In the genomic region with DNA sequence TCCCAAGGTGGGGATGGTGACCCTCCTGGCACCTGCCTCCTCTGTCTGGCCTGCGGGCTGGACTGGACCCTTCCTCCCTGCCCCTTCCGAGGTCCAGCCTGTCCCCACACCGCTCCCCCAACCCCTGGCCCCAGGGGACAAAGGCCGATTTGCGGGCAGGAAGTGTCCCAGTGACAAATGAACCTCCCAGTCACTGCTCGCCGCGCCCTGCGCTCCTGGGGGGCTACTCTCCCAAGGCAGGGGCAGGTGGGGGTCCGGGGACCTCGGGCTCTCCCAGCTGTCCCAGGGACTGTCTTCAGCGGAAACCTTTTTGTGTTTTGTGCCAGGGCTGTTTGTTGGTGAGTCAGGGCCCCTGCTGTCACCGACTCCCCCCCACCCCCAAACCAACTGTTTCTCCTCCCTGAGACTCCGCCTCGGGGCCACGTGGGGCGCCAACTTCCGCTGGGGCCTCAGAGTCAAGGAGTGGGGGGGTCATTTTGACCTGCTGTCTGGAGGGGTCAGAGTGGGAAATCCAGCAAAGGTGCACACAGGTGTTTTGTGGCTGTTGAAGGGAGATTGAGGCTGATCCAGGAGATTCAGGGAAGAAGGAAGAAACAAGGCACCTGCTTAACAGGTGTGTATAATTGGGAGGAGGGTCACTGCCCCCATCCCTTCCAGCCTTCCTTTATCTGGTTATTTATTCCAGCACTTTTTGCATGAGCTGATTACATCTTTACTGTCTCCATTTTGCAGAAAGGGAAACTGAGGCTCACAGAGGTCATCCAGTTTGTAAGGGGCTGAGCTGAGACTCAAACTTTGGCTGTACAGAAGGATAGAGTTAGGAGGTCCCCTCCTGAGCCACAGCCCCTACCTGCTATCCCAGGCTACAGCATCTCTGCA, we compare ENCODE assay signal across 8 cellular contexts. TPM values are rescaled to one million over a fixed set of nuclear protein-coding genes. Genes with fewer than 3 reads are reported as not detected.
DNase-seq lines count a peak whose midpoint lies in the region; ATAC-seq, FAIRE-seq and TF ChIP-seq lines count a peak whose summit lies in the region.

No MANE protein-coding gene starts in this region.

- 0 out of 3 replicates have a peak, but pooled peaks of 1 of the 2 experiments have one; percentile 1 for TF ChIP-seq POLR2A in H1 (IDR thresholded peaks at IDR 0.05; ENCODE audit: control extremely low read depth in 1 of 2, low read depth in 2 of 2, low read length in 2 of 2)

- peak overlapping the region; percentile 32 for H4K5ac ChIP-seq in H1 (ENCODE audit: insufficient read length, low read depth, low read length)

- no peaks in the 10 kb centered on the region for H3K9me3 ChIP-seq in H1 (ENCODE audit: insufficient read depth in 2 of 2, low read depth in 1 of 2, low read length in 1 of 2)
- no peaks in the 10 kb centered on the region for H3K9me3 ChIP-seq in mucosa of rectum (ENCODE audit: control insufficient read depth in 2 of 2, low read length in 2 of 2)

- no peak overlapping the region; the same call in 1 of the 2 replicates for H3K18ac ChIP-seq in H1 (ENCODE audit: extremely low read depth, low read length)

- peak overlapping the region; percentile 49 for H3K56ac ChIP-seq in H1 (replicated peaks; ENCODE audit: insufficient read length, low read depth, low read length)

- H2BK12ac ChIP-seq in H1 (ENCODE audit: low read depth, low read length) = no peak overlapping the region

- H3K4me1 Mint-ChIP-seq in activated CD8-positive, alpha-beta T cell treated with anti-CD3 and anti-CD28 coated beads, Interleukin-2, amount 10 ng/mL, durations not matched to agents 7 days and 5 days (ENCODE audit: low read depth) = peaks cover 25% of the 10 kb centered on the region

- H3K79me1 ChIP-seq in H1 (ENCODE audit: low read depth, low read length) = no peaks in the 10 kb centered on the region

- peak overlapping the region; percentile 88; the same call in 1 of the 2 replicates for H2AK5ac ChIP-seq in H1 (ENCODE audit: low read depth, low read length)

- peaks cover 11% of the 10 kb centered on the region for H3K23me2 ChIP-seq in H1 (ENCODE audit: low read depth, low read length)

- H3K36me3 ChIP-seq in H1 (ENCODE audit: control insufficient read depth in 2 of 4, insufficient read depth in 4 of 4, low read length in 3 of 4) (no peaks in the 10 kb centered on the region), mucosa of rectum (ENCODE audit: control insufficient read depth in 2 of 2, insufficient read depth in 2 of 2, low read length in 2 of 2) (peaks cover 3 to 4% of the 10 kb centered on the region in 2 donors)

- no peak for TF ChIP-seq EP300 in H1 (IDR thresholded peaks at IDR 0.05; ENCODE audit: borderline replicate concordance in 1 of 2, low read depth in 2 of 2, low read length in 2 of 2)

- H3K27me3 Mint-ChIP-seq in activated CD8-positive, alpha-beta T cell treated with anti-CD3 and anti-CD28 coated beads, Interleukin-2, amount 10 ng/mL, durations not matched to agents 7 days and 5 days (ENCODE audit: low read depth) = peaks cover 4% of the 10 kb centered on the region

- H3K14ac ChIP-seq in H1 (ENCODE audit: insufficient read length) = no peak overlapping the region

- H3K27me3 ChIP-seq in H1 (replicated peaks in 1 of 4; ENCODE audit: control insufficient read depth in 3 of 4, extremely low read depth in 1 of 4, insufficient read depth in 3 of 4, low read length in 3 of 4) (0 out of 7 replicates have a peak, but pooled peaks cover 0 to 2% (median 0%) of the 10 kb centered on the region in 4 experiments), mucosa of rectum (ENCODE audit: control insufficient read depth in 2 of 2, insufficient read depth in 2 of 2, low read length in 2 of 2) (no peaks in the 10 kb centered on the region)

- H2BK5ac ChIP-seq in H1 (ENCODE audit: low read depth, low read length) = no peak overlapping the region

- H3K4me1 ChIP-seq in H1 (replicated peaks in 1 of 4; ENCODE audit: control insufficient read depth in 3 of 4, insufficient read depth in 4 of 4, low read length in 3 of 4) = peaks cover 0 to 13% (median 7%) of the 10 kb centered on the region in 4 experiments; a peak in 5 of 7 replicates
- H3K4me1 ChIP-seq in mucosa of rectum (ENCODE audit: control insufficient read depth in 2 of 2, insufficient read depth in 2 of 2, low read length in 2 of 2) = peaks cover 9 to 36% of the 10 kb centered on the region in 2 donors

- H3K9ac ChIP-seq in H1 (replicated peaks in 1 of 4; ENCODE audit: extremely low read depth in 1 of 4, low read depth in 3 of 4, low read length in 3 of 4) (0 out of 7 replicates have a peak overlapping the region, but pooled peaks of 1 of the 4 experiments have one; percentile 6), mucosa of rectum (ENCODE audit: low read depth in 1 of 2, low read length in 2 of 2) (peak overlapping the region; percentile 80 to 89)

- H3K4me3 ChIP-seq in H1 (ENCODE audit: extremely low read depth in 1 of 4, insufficient read depth in 2 of 4, low read depth in 3 of 4, low read length in 4 of 4) (peak overlapping the region; percentile 55 to 85 (median 62)), mucosa of rectum (ENCODE audit: low read length in 2 of 2) (peak overlapping the region; percentile 87 to 95)

- DNase-seq in AG08395 (ENCODE audit: low spot score) (peak; percentile 76), GM19240 (ENCODE audit: insufficient read length, low spot score) (peak; percentile 80), NCI-H1694 treated with DMSO at 0.1 percent for 48 hours (lab: John Stamatoyannopoulos, UW) (peak; percentile 42), H1 (ENCODE audit: low read depth in 1 of 2, low spot score in 2 of 2) (peak in 1 of 2 experiments; percentile 66), NCI-H446 treated with DMSO at 0.1 percent for 48 hours (lab: John Stamatoyannopoulos, UW) (no peak)
- DNase-seq in activated CD8-positive, alpha-beta T cell treated with anti-CD3 and anti-CD28 coated beads, Interleukin-2, amount 10 ng/mL, durations not matched to agents 7 days and 5 days = peak; percentile 80
- DNase-seq in stimulated activated CD8-positive, alpha-beta memory T cell treated with anti-CD3 and anti-CD28 coated beads, Interleukin-7, amount 100 ng/mL, for 24 hours (ENCODE audit: low read depth) = peak; percentile 47

- TF ChIP-seq RAD21 in H1 (IDR thresholded peaks at IDR 0.05 in 1 of 2, conservative IDR thresholded peaks at IDR 0.05 in 1 of 2; ENCODE audit: low read depth in 2 of 2, low read length in 2 of 2) = no peak

- no peak overlapping the region; the same call in 1 of the 2 replicates for H2AFZ ChIP-seq in H1 (ENCODE audit: low read length)

- H3K27ac Mint-ChIP-seq in activated CD8-positive, alpha-beta T cell treated with anti-CD3 and anti-CD28 coated beads, Interleukin-2, amount 10 ng/mL, durations not matched to agents 7 days and 5 days = peak overlapping the region; percentile 81

- peak overlapping the region; percentile 79 to 91 for H3K4me2 ChIP-seq in H1 (ENCODE audit: insufficient read depth in 1 of 2, low read depth in 2 of 2, low read length in 2 of 2)

- H3K9me3 Mint-ChIP-seq in activated CD8-positive, alpha-beta T cell treated with anti-CD3 and anti-CD28 coated beads, Interleukin-2, amount 10 ng/mL, durations not matched to agents 7 days and 5 days (ENCODE audit: insufficient read depth) = no peaks in the 10 kb centered on the region

- no peak overlapping the region for H4K8ac ChIP-seq in H1 (ENCODE audit: extremely low read depth, insufficient read depth, low read length)

- H3K4me3 Mint-ChIP-seq in activated CD8-positive, alpha-beta T cell treated with anti-CD3 and anti-CD28 coated beads, Interleukin-2, amount 10 ng/mL, durations not matched to agents 7 days and 5 days = peak overlapping the region; percentile 77

- peaks cover 14% of the 10 kb centered on the region for H3K36me3 Mint-ChIP-seq in activated CD8-positive, alpha-beta T cell treated with anti-CD3 and anti-CD28 coated beads, Interleukin-2, amount 10 ng/mL, durations not matched to agents 7 days and 5 days (ENCODE audit: low read depth)

- no peak overlapping the region for H4K91ac ChIP-seq in H1 (replicated peaks; ENCODE audit: insufficient read length, low read length)

- TF ChIP-seq CTCF in H1 (IDR thresholded peaks at IDR 0.05; ENCODE audit: control extremely low read depth in 1 of 3, insufficient read depth in 1 of 3, low read depth in 1 of 3, low read length in 3 of 3) = peak in 2 of 3 experiments; percentile 4 to 7; a peak in 2 of 4 replicates

- H2BK120ac ChIP-seq in H1 (replicated peaks; ENCODE audit: low read depth, low read length) = no peak overlapping the region

- no peak overlapping the region for H3K4ac ChIP-seq in H1 (replicated peaks; ENCODE audit: insufficient read length, low read depth, low read length)

- POLR2A ChIA-PET in activated CD8-positive, alpha-beta T cell treated with anti-CD3 and anti-CD28 coated beads, Interleukin-2, amount 10 ng/mL, durations not matched to agents 7 days and 5 days (lab: Charles Lee) = interaction anchor here (1.7 to 1.9 kb wide), 2 partner anchors 13 to 60 kb away, joined by 6 to 9 read pairs; partner anchors contain the start of gene JUND
- POLR2A ChIA-PET in H1 (lab: Charles Lee; ENCODE audit: partially characterized antibody) = interaction anchor here (0.9 to 20.2 kb wide), 10 partner anchors 11 to 77 kb away, joined by 3 to 224 read pairs (median 5); partner anchors contain the start of genes IQCN, JUND, LSM4 and SSBP4

- H3K79me2 ChIP-seq in H1 (ENCODE audit: control insufficient read depth in 1 of 2, insufficient read depth in 2 of 2, low read length in 2 of 2) = peaks cover 0 to 4% of the 10 kb centered on the region in 2 experiments; a peak in 1 of 4 replicates

- H3K27ac ChIP-seq in H1 (ENCODE audit: low read depth, low read length) (no peak overlapping the region), mucosa of rectum (ENCODE audit: low read depth in 2 of 2, low read length in 2 of 2) (peak overlapping the region; percentile 88 to 89)

- no peak overlapping the region for H2BK15ac ChIP-seq in H1 (ENCODE audit: low read length)

- 3% methylated on average over 5 of the region's 18 CpGs; no CpG with 5 or more reads in 1 of the 2 experiments for WGBS in H1 (ENCODE audit: extremely low coverage in 1 of 2, insufficient coverage in 1 of 2, insufficient read length in 1 of 2, insufficient replicate concordance in 2 of 2, low coverage in 1 of 2, low lambda C conversion rate in 2 of 2, missing lambda C conversion rate in 1 of 2), 2 experiments

- no peak overlapping the region for H3K23ac ChIP-seq in H1 (ENCODE audit: insufficient read length)

- CTCF ChIA-PET in activated CD8-positive, alpha-beta T cell treated with anti-CD3 and anti-CD28 coated beads, Interleukin-2, amount 10 ng/mL, durations not matched to agents 7 days and 5 days (lab: Charles Lee) = interaction anchor here (1.3 to 4.3 kb wide), 4 partner anchors 11 to 61 kb away, joined by 3 to 27 read pairs (median 10); no protein-coding TSS in a partner anchor
- CTCF ChIA-PET in H1 (lab: Charles Lee; ENCODE audit: partially characterized antibody) = interaction anchor here (0.6 to 5.1 kb wide), 12 partner anchors 9 to 81 kb away, joined by 4 to 73 read pairs (median 5); partner anchors contain the start of genes GDF15, IQCN and LRRC25

- no peak for FAIRE-seq in H1 (lab: Jason Lieb, UNC)

- H2BK20ac ChIP-seq in H1 (ENCODE audit: low read length) = no peak overlapping the region

- peak; percentile 71 for ATAC-seq in activated CD8-positive, alpha-beta T cell treated with anti-CD3 and anti-CD28 coated beads, Interleukin-2, amount 10 ng/mL, durations not matched to agents 7 days and 5 days

- H4K20me1 ChIP-seq in H1 (replicated peaks in 1 of 2; ENCODE audit: control insufficient read depth in 1 of 2, insufficient read depth in 2 of 2, low read length in 2 of 2) = no peaks in the 10 kb centered on the region

RNA-seq across cellular contexts. Expression of gene PGPEP1, which starts 0.8 kb away (rescaled TPM):
- total RNA-seq in activated CD8-positive, alpha-beta T cell treated with anti-CD3 and anti-CD28 coated beads, Interleukin-2, amount 10 ng/mL, durations not matched to agents 7 days and 5 days = 10 to 100 TPM; 30.1 to 34.5 TPM
- total RNA-seq in H1 (2021; fragmentation: NEBNext Ultra II Directional; extraction: Animal tissue kit (Norgen Biotek cat#: 25700)) = 33.2 and 33.4 TPM in 2 replicates
- 16.6 and 17.0 TPM in 2 replicates for polyA plus RNA-seq in H1 (2011; rRNA removed)
- 19.4 TPM for polyA plus RNA-seq in H1 (2011; cell fraction: cytosol; rRNA removed)
- polyA plus RNA-seq in H1 (2011; cell fraction: nucleus; rRNA removed) = 29.1 TPM
- 21.0 to 25.1 TPM (median 23.6 TPM) in 4 replicates for polyA plus RNA-seq in H1 (2012, experiment 1 of 2)
- polyA plus RNA-seq in H1 (2012, experiment 2 of 2) = 19.1 TPM
- polyA plus RNA-seq in H1 (2013, experiment 1 of 2) = 41.9 TPM
- polyA plus RNA-seq in H1 (2013, experiment 2 of 2) = 41.8 TPM
- polyA minus RNA-seq in H1 (2011; rRNA and poly(A)+ RNA removed) = 58.5 and 73.6 TPM in 2 replicates
- polyA minus RNA-seq in H1 (2011; cell fraction: cytosol; rRNA and poly(A)+ RNA removed) = 23.0 TPM
- polyA minus RNA-seq in H1 (2011; cell fraction: nucleus; rRNA and poly(A)+ RNA removed) = 27.0 TPM

RNA-seq across cellular contexts. Expression of gene LSM4, which starts 18.4 kb away (rescaled TPM):
- 100 to 1,000 TPM; 199 to 215 TPM for total RNA-seq in activated CD8-positive, alpha-beta T cell treated with anti-CD3 and anti-CD28 coated beads, Interleukin-2, amount 10 ng/mL, durations not matched to agents 7 days and 5 days
- 319 and 344 TPM in 2 replicates for total RNA-seq in H1 (2021; fragmentation: NEBNext Ultra II Directional; extraction: Animal tissue kit (Norgen Biotek cat#: 25700))
- 302 and 380 TPM in 2 replicates for polyA plus RNA-seq in H1 (2011; rRNA removed)
- 472 TPM for polyA plus RNA-seq in H1 (2011; cell fraction: cytosol; rRNA removed)
- 307 TPM for polyA plus RNA-seq in H1 (2011; cell fraction: nucleus; rRNA removed)
- polyA plus RNA-seq in H1 (2012, experiment 1 of 2) = 245 to 329 TPM (median 314 TPM) in 4 replicates
- 316 TPM for polyA plus RNA-seq in H1 (2012, experiment 2 of 2)
- 312 TPM for polyA plus RNA-seq in H1 (2013, experiment 1 of 2)
- polyA plus RNA-seq in H1 (2013, experiment 2 of 2) = 316 TPM
- polyA minus RNA-seq in H1 (2011; rRNA and poly(A)+ RNA removed) = 47.1 and 48.2 TPM in 2 replicates
- 90.1 TPM for polyA minus RNA-seq in H1 (2011; cell fraction: cytosol; rRNA and poly(A)+ RNA removed)
- polyA minus RNA-seq in H1 (2011; cell fraction: nucleus; rRNA and poly(A)+ RNA removed) = 101 TPM

RNA-seq across cellular contexts. Expression of gene GDF15, which starts 44.7 kb away (rescaled TPM):
- not detected for total RNA-seq in activated CD8-positive, alpha-beta T cell treated with anti-CD3 and anti-CD28 coated beads, Interleukin-2, amount 10 ng/mL, durations not matched to agents 7 days and 5 days
- 4.1 and 5.0 TPM in 2 replicates for total RNA-seq in H1 (2021; fragmentation: NEBNext Ultra II Directional; extraction: Animal tissue kit (Norgen Biotek cat#: 25700))
- 8.5 and 18.8 TPM in 2 replicates for polyA plus RNA-seq in H1 (2011; rRNA removed)
- polyA plus RNA-seq in H1 (2011; cell fraction: cytosol; rRNA removed) = 8.2 TPM
- 17.2 TPM for polyA plus RNA-seq in H1 (2011; cell fraction: nucleus; rRNA removed)
- 4.9 to 6.1 TPM (median 5.6 TPM) in 4 replicates for polyA plus RNA-seq in H1 (2012, experiment 1 of 2)
- polyA plus RNA-seq in H1 (2012, experiment 2 of 2) = 5.5 TPM
- polyA plus RNA-seq in H1 (2013, experiment 1 of 2) = 11.8 TPM
- polyA plus RNA-seq in H1 (2013, experiment 2 of 2) = 14.4 TPM
- polyA minus RNA-seq in H1 (2011; rRNA and poly(A)+ RNA removed) = 1.1 and 2.9 TPM in 2 replicates
- polyA minus RNA-seq in H1 (2011; cell fraction: cytosol; rRNA and poly(A)+ RNA removed) = 6.8 TPM
- 9.7 TPM for polyA minus RNA-seq in H1 (2011; cell fraction: nucleus; rRNA and poly(A)+ RNA removed)

RNA-seq across cellular contexts. Expression of gene LRRC25, which starts 56.2 kb away (rescaled TPM):
- total RNA-seq in activated CD8-positive, alpha-beta T cell treated with anti-CD3 and anti-CD28 coated beads, Interleukin-2, amount 10 ng/mL, durations not matched to agents 7 days and 5 days = under 1 TPM; 0.53 to 0.68 TPM
- 0.20 and 0.23 TPM in 2 replicates for total RNA-seq in H1 (2021; fragmentation: NEBNext Ultra II Directional; extraction: Animal tissue kit (Norgen Biotek cat#: 25700))
- polyA plus RNA-seq in H1 (2011; rRNA removed) = 0.31 and 0.41 TPM in 2 replicates
- polyA plus RNA-seq in H1 (2011; cell fraction: cytosol; rRNA removed) = 0.35 TPM
- polyA plus RNA-seq in H1 (2011; cell fraction: nucleus; rRNA removed) = 0.30 TPM
- 0.09 to 0.29 TPM (median 0.19 TPM) in 3 of 4 replicates, not detected in the other for polyA plus RNA-seq in H1 (2012, experiment 1 of 2)
- 0.16 TPM for polyA plus RNA-seq in H1 (2012, experiment 2 of 2)
- 0.14 TPM for polyA plus RNA-seq in H1 (2013, experiment 1 of 2)
- polyA plus RNA-seq in H1 (2013, experiment 2 of 2) = 0.13 TPM
- polyA minus RNA-seq in H1 (2011; rRNA and poly(A)+ RNA removed) = 0.35 and 0.46 TPM in 2 replicates
- polyA minus RNA-seq in H1 (2011; cell fraction: cytosol; rRNA and poly(A)+ RNA removed) = not detected
- polyA minus RNA-seq in H1 (2011; cell fraction: nucleus; rRNA and poly(A)+ RNA removed) = not detected

RNA-seq across cellular contexts. Expression of gene JUND, which starts 59.8 kb away (rescaled TPM):
- total RNA-seq in activated CD8-positive, alpha-beta T cell treated with anti-CD3 and anti-CD28 coated beads, Interleukin-2, amount 10 ng/mL, durations not matched to agents 7 days and 5 days = 100 to 1,000 TPM; 462 to 469 TPM
- total RNA-seq in H1 (2021; fragmentation: NEBNext Ultra II Directional; extraction: Animal tissue kit (Norgen Biotek cat#: 25700)) = 77.5 and 95.8 TPM in 2 replicates
- polyA plus RNA-seq in H1 (2011; rRNA removed) = 54.0 and 64.4 TPM in 2 replicates
- 88.8 TPM for polyA plus RNA-seq in H1 (2011; cell fraction: cytosol; rRNA removed)
- polyA plus RNA-seq in H1 (2011; cell fraction: nucleus; rRNA removed) = 97.7 TPM
- polyA plus RNA-seq in H1 (2012, experiment 1 of 2) = 15.6 to 62.2 TPM (median 61.4 TPM) in 4 replicates
- 20.8 TPM for polyA plus RNA-seq in H1 (2012, experiment 2 of 2)
- 45.5 TPM for polyA plus RNA-seq in H1 (2013, experiment 1 of 2)
- 50.7 TPM for polyA plus RNA-seq in H1 (2013, experiment 2 of 2)
- 21.2 and 23.0 TPM in 2 replicates for polyA minus RNA-seq in H1 (2011; rRNA and poly(A)+ RNA removed)
- polyA minus RNA-seq in H1 (2011; cell fraction: cytosol; rRNA and poly(A)+ RNA removed) = 115 TPM
- 188 TPM for polyA minus RNA-seq in H1 (2011; cell fraction: nucleus; rRNA and poly(A)+ RNA removed)
